Comparison of ENCODE assay signal across 17 cellular contexts in the genomic region with DNA sequence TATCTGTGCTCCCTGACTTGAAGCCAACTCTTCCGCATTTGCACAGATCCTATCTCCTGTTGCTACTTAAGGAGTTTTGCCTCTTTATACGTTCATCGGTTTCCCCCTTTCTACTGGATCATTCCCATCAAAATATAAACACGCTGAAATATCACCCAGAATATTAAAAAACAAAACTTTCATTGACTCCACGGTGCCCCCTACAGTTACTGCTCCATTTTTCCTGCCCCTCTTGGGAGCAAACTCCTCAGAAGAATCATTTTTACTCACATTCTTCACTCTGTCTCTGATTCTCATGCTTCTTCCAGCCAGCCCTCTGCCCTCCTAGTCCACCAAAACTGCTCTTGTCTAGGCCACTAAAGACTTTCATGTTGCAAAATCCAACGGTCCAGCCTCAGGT.
DNase-seq lines count a peak whose midpoint lies in the region; ATAC-seq, FAIRE-seq and TF ChIP-seq lines count a peak whose summit lies in the region.
"Had no signal": no experiment of that assay in that cellular context is flagged by ENCODE, and none has a peak within 500 bp of the region (broad histone marks: within the 10 kb centered on the region; RNA-seq: fewer than 3 reads in every experiment).

No MANE protein-coding gene starts in this region.

- no peak for DNase-seq in activated CD8-positive, alpha-beta T cell treated with anti-CD3 and anti-CD28 coated beads for 36 hours
- no peak for DNase-seq in foreskin keratinocyte
- DNase-seq in SIG-M5 treated with dmso at 0.1 percent for 504 hours (lab: John Stamatoyannopoulos, UW; ENCODE audit: unreplicated experiment) = no peak
- no peak for DNase-seq in GM12891 (ENCODE audit: insufficient read length, low spot score)
- DNase-seq in D721Med (ENCODE audit: insufficient read length, low spot score) = no peak
- DNase-seq: activated CD8-positive, alpha-beta memory T cell treated with anti-CD3 and anti-CD28 coated beads, Interleukin-2, amount 10 ng/mL, durations not matched to agents 7 days and 5 days; activated naive CD8-positive, alpha-beta T cell treated with anti-CD3 and anti-CD28 coated beads for 36 hours; colonic mucosa; Karpas-422; SJCRH30; stimulated activated CD4-positive, alpha-beta T cell treated with anti-CD3 and anti-CD28 coated beads, Interleukin-1b, Interleukin-23, amount 100 ng/mL, for 48 hours had no signal

- no peaks in the 10 kb centered on the region for H3F3A ChIP-seq in DOHH2 (ENCODE audit: control insufficient read depth, insufficient read depth)

- H3K4me2 ChIP-seq in DOHH2 (ENCODE audit: low read length) = no peak overlapping the region
- H3K4me2 ChIP-seq: BLaER1 had no signal

- no peaks in the 10 kb centered on the region for H3K36me3 ChIP-seq in DOHH2 (ENCODE audit: control insufficient read depth, low read length)
- H3K36me3 ChIP-seq: BLaER1, colonic mucosa, HAP-1, SJCRH30 had no signal

- no peaks in the 10 kb centered on the region for H3K79me2 ChIP-seq in DOHH2 (ENCODE audit: control insufficient read depth, low read length)

- H3K4me1 Mint-ChIP-seq in activated CD8-positive, alpha-beta T cell treated with anti-CD3 and anti-CD28 coated beads for 36 hours (ENCODE audit: low read depth) = peaks cover 40% of the 10 kb centered on the region

- H3K9me2 ChIP-seq in DOHH2 (replicated peaks; ENCODE audit: control insufficient read depth, low read length) = no peaks in the 10 kb centered on the region

- FAIRE-seq in GM12891 (lab: Jason Lieb, UNC) = no peak
- FAIRE-seq in D721Med (lab: Jason Lieb, UNC) = no peak
- FAIRE-seq: urothelium cell line had no signal

- TF ChIP-seq POLR2A in GM12891 (IDR thresholded peaks at IDR 0.05; ENCODE audit: low read depth, low read length) = no peak

- TF ChIP-seq CTCF in 22Rv1 (IDR thresholded peaks at IDR 0.05) = peak; percentile 32
- TF ChIP-seq CTCF in DOHH2 (IDR thresholded peaks at IDR 0.05; ENCODE audit: low read depth, low read length, poor library complexity, severe bottlenecking) = peak; percentile 39
- peak; percentile 15 for TF ChIP-seq CTCF in activated CD8-positive, alpha-beta T cell treated with anti-CD3 and anti-CD28 coated beads for 36 hours (IDR thresholded peaks at IDR 0.05)
- TF ChIP-seq CTCF in foreskin keratinocyte (conservative IDR thresholded peaks at IDR 0.05) = peak; percentile 48
- no peak for TF ChIP-seq CTCF in D721Med (IDR thresholded peaks at IDR 0.05; ENCODE audit: insufficient read depth, missing control alignments)

- H3K27ac Mint-ChIP-seq in activated CD8-positive, alpha-beta T cell treated with anti-CD3 and anti-CD28 coated beads for 36 hours = no peak overlapping the region
- H3K27ac Mint-ChIP-seq: activated CD8-positive, alpha-beta memory T cell treated with anti-CD3 and anti-CD28 coated beads, Interleukin-2, amount 10 ng/mL, durations not matched to agents 7 days and 5 days; activated naive CD8-positive, alpha-beta T cell treated with anti-CD3 and anti-CD28 coated beads for 36 hours had no signal

- H3K4me3 Mint-ChIP-seq in activated CD8-positive, alpha-beta T cell treated with anti-CD3 and anti-CD28 coated beads for 36 hours = no peak overlapping the region
- H3K4me3 Mint-ChIP-seq: activated CD8-positive, alpha-beta memory T cell treated with anti-CD3 and anti-CD28 coated beads, Interleukin-2, amount 10 ng/mL, durations not matched to agents 7 days and 5 days; activated naive CD8-positive, alpha-beta T cell treated with anti-CD3 and anti-CD28 coated beads for 36 hours had no signal

- no peaks in the 10 kb centered on the region for H3K9me3 Mint-ChIP-seq in activated CD8-positive, alpha-beta T cell treated with anti-CD3 and anti-CD28 coated beads for 36 hours

- H3K27me3 Mint-ChIP-seq in activated CD8-positive, alpha-beta T cell treated with anti-CD3 and anti-CD28 coated beads for 36 hours = no peaks in the 10 kb centered on the region
- H3K27me3 Mint-ChIP-seq: activated CD8-positive, alpha-beta memory T cell treated with anti-CD3 and anti-CD28 coated beads, Interleukin-2, amount 10 ng/mL, durations not matched to agents 7 days and 5 days; activated naive CD8-positive, alpha-beta T cell treated with anti-CD3 and anti-CD28 coated beads for 36 hours had no signal

- POLR2A ChIA-PET in activated CD8-positive, alpha-beta T cell treated with anti-CD3 and anti-CD28 coated beads for 36 hours (lab: Charles Lee) = no interaction called here

- no peak for ATAC-seq in activated CD8-positive, alpha-beta T cell treated with anti-CD3 and anti-CD28 coated beads for 36 hours
- no peak for ATAC-seq in foreskin keratinocyte
- ATAC-seq in HG03571 (IDR thresholded peaks at IDR 0.05; ENCODE audit: unreplicated experiment) = no peak
- ATAC-seq: activated CD8-positive, alpha-beta memory T cell treated with anti-CD3 and anti-CD28 coated beads, Interleukin-2, amount 10 ng/mL, durations not matched to agents 7 days and 5 days had no signal

- H3K36me3 Mint-ChIP-seq in activated CD8-positive, alpha-beta T cell treated with anti-CD3 and anti-CD28 coated beads for 36 hours (ENCODE audit: low read depth) = peaks cover 4% of the 10 kb centered on the region

- no peak overlapping the region for H3K4me3 ChIP-seq in DOHH2 (ENCODE audit: low read length)
- H3K4me3 ChIP-seq: BLaER1, colonic mucosa, HAP-1, SJCRH30 had no signal

- no peaks in the 10 kb centered on the region for H3K27me3 ChIP-seq in DOHH2 (ENCODE audit: control insufficient read depth, low read length)
- no peaks in the 10 kb centered on the region for H3K27me3 ChIP-seq in foreskin keratinocyte
- H3K27me3 ChIP-seq: BLaER1, colonic mucosa, SJCRH30 had no signal

- no peak overlapping the region for H3K27ac ChIP-seq in 22Rv1
- H3K27ac ChIP-seq in DOHH2 (ENCODE audit: low read depth, low read length) = no peak overlapping the region
- H3K27ac ChIP-seq in foreskin keratinocyte = no peak overlapping the region
- H3K27ac ChIP-seq: BLaER1, colonic mucosa, SJCRH30 had no signal

- H4K20me1 ChIP-seq in DOHH2 (ENCODE audit: control insufficient read depth, insufficient read depth, low read depth, low read length) = no peaks in the 10 kb centered on the region
- H4K20me1 ChIP-seq: BLaER1 had no signal

- H3K9me3 ChIP-seq in DOHH2 (ENCODE audit: control insufficient read depth, insufficient read depth, low read length) = no peaks in the 10 kb centered on the region
- H3K9me3 ChIP-seq: BLaER1, colonic mucosa, HAP-1, SJCRH30 had no signal

- H3K4me1 ChIP-seq in DOHH2 (ENCODE audit: control insufficient read depth, low read length) (no peaks in the 10 kb centered on the region), foreskin keratinocyte (peaks cover 18% of the 10 kb centered on the region)
- H3K4me1 ChIP-seq: HAP-1, SJCRH30 had no signal

- intact Hi-C loops in activated CD8-positive, alpha-beta T cell treated with anti-CD3 and anti-CD28 coated beads for 36 hours (cut with micrococcal nuclease) = no loop called here

- CTCF ChIA-PET in activated CD8-positive, alpha-beta T cell treated with anti-CD3 and anti-CD28 coated beads for 36 hours (lab: Charles Lee) = interaction anchor here (0.9 kb wide), 1 partner anchor 22 kb away, joined by 3 read pairs; no protein-coding TSS in a partner anchor

TF ChIP-seq in GM12891, 5 proteins besides CTCF, POLR2A, EP300 and RAD21:
- TF ChIP-seq PAX5 (IDR thresholded peaks at IDR 0.05; ENCODE audit: insufficient read depth, low read length, severe bottlenecking) = no peak
- no peak for TF ChIP-seq POLR2AphosphoS5 (IDR thresholded peaks at IDR 0.05; ENCODE audit: low read depth, low read length)
- TF ChIP-seq SPI1 (IDR thresholded peaks at IDR 0.05; ENCODE audit: low read depth, low read length) = no peak
